9 cellular contexts compared by ENCODE assay signal in genomic region chr17:78127888-78128615, GRCh38. TPM values are rescaled to one million over a fixed set of nuclear protein-coding genes. Genes with fewer than 3 reads are reported as not detected.
DNase-seq lines count a peak whose midpoint lies in the region; ATAC-seq, FAIRE-seq and TF ChIP-seq lines count a peak whose summit lies in the region.
"Had no signal": no experiment of that assay in that cellular context is flagged by ENCODE, and none has a peak within 500 bp of the region (broad histone marks: within the 10 kb centered on the region; RNA-seq: fewer than 3 reads in every experiment).

No MANE protein-coding gene starts in this region.

- no peaks in the 10 kb centered on the region for H3K9me3 ChIP-seq in CD8-positive, alpha-beta memory T cell (ENCODE audit: low read length)
- H3K9me3 ChIP-seq in Karpas-422 (ENCODE audit: low read length) (no peaks in the 10 kb centered on the region), astrocyte (ENCODE audit: insufficient read depth, low read depth, low read length) (no peaks in the 10 kb centered on the region), iPS-18a (ENCODE audit: control insufficient read depth, low read depth, low read length) (no peaks in the 10 kb centered on the region), small intestine (ENCODE audit: control insufficient read depth, low read depth) (no peaks in the 10 kb centered on the region)

- CTCF ChIA-PET in CD8-positive, alpha-beta memory T cell (lab: Charles Lee), result interaction anchor here (1.0 to 5.7 kb wide), 9 partner anchors 9 to 124 kb away, joined by 3 to 75 read pairs (median 4); no protein-coding TSS in a partner anchor

- peaks cover 64% of the 10 kb centered on the region for H3K4me1 ChIP-seq in CD8-positive, alpha-beta memory T cell (ENCODE audit: insufficient read depth, low read length)
- H3K4me1 ChIP-seq in Karpas-422 (ENCODE audit: low read length) (peaks cover 80% of the 10 kb centered on the region), astrocyte (ENCODE audit: insufficient read depth, low read length) (peaks cover 11% of the 10 kb centered on the region), iPS-18a (ENCODE audit: control insufficient read depth, low read depth, low read length) (peaks cover 8% of the 10 kb centered on the region), small intestine (ENCODE audit: control insufficient read depth in 2 of 2, insufficient read depth in 1 of 2, low read depth in 1 of 2, low read length in 1 of 2) (peaks cover 2 to 6% of the 10 kb centered on the region in 2 donors)

- peaks cover 3 to 60% (median 5%) of the 10 kb centered on the region in 3 donors for H3K36me3 Mint-ChIP-seq in CD8-positive, alpha-beta memory T cell
- H3K36me3 Mint-ChIP-seq in astrocyte (ENCODE audit: low read depth, unreplicated experiment), result peaks cover 4% of the 10 kb centered on the region

- peak overlapping the region; percentile 93 to 97 (median 94) for H3K4me3 Mint-ChIP-seq in CD8-positive, alpha-beta memory T cell
- peak overlapping the region; percentile 86 for H3K4me3 Mint-ChIP-seq in astrocyte (ENCODE audit: unreplicated experiment)

- H4K20me1 ChIP-seq in Karpas-422 (ENCODE audit: insufficient read depth, low read depth, low read length) (peaks cover 2% of the 10 kb centered on the region; the same call in 1 of the 2 replicates), astrocyte (ENCODE audit: insufficient read depth, low read length) (no peaks in the 10 kb centered on the region)

- in situ Hi-C loops in G401 (cut with HindIII; ENCODE audit: low sequenced_read_pairs), result no loop called here

- H2AFZ ChIP-seq in Karpas-422 (ENCODE audit: low read length), result no peak overlapping the region
- peak overlapping the region; percentile 56 for H2AFZ ChIP-seq in astrocyte (ENCODE audit: low read depth, low read length)

- H3K36me3 ChIP-seq in CD8-positive, alpha-beta memory T cell (ENCODE audit: insufficient read depth, low read length), result peaks cover 41% of the 10 kb centered on the region
- H3K36me3 ChIP-seq in Karpas-422 (ENCODE audit: insufficient read depth, low read length) (peaks cover 10% of the 10 kb centered on the region), astrocyte (ENCODE audit: insufficient read depth, low read length) (no peaks in the 10 kb centered on the region), iPS-18a (ENCODE audit: control insufficient read depth, low read depth, low read length) (peaks cover 10% of the 10 kb centered on the region), small intestine (ENCODE audit: control insufficient read depth in 2 of 2, insufficient read depth in 2 of 2, low read length in 2 of 2) (peaks cover 8 to 14% of the 10 kb centered on the region in 2 donors)

- peak overlapping the region; percentile 79 for H3K4me3 ChIP-seq in CD8-positive, alpha-beta memory T cell (ENCODE audit: low read length)
- peak overlapping the region; percentile 88 for H3K4me3 ChIP-seq in Karpas-422 (ENCODE audit: low read length)
- peak overlapping the region; percentile 54 for H3K4me3 ChIP-seq in astrocyte (ENCODE audit: insufficient read depth, low read depth, low read length)
- peak overlapping the region; percentile 74 for H3K4me3 ChIP-seq in iPS-18a (ENCODE audit: low read length)
- peak overlapping the region; percentile 92 to 94 for H3K4me3 ChIP-seq in small intestine (ENCODE audit: low read depth in 1 of 2, low read length in 2 of 2)

- H3K27me3 ChIP-seq in CD8-positive, alpha-beta memory T cell (ENCODE audit: insufficient read depth, low read length, poor library complexity, severe bottlenecking), result no peaks in the 10 kb centered on the region
- H3K27me3 ChIP-seq in Karpas-422 (ENCODE audit: low read length) (no peaks in the 10 kb centered on the region), astrocyte (ENCODE audit: insufficient read depth, low read length) (peaks cover 12% of the 10 kb centered on the region), iPS-18a (ENCODE audit: control insufficient read depth, insufficient read depth, low read length) (peaks cover 28% of the 10 kb centered on the region), small intestine (ENCODE audit: control insufficient read depth in 2 of 2, insufficient read depth in 2 of 2, low read length in 2 of 2) (no peaks in the 10 kb centered on the region)

- peak overlapping the region; percentile 98 for H3K4me2 ChIP-seq in Karpas-422 (ENCODE audit: low read depth, low read length, poor library complexity, severe bottlenecking)
- H3K4me2 ChIP-seq in astrocyte (ENCODE audit: low read length), result peak overlapping the region; percentile 84

- H3K27me3 Mint-ChIP-seq in CD8-positive, alpha-beta memory T cell, result peaks cover 0 to 5% of the 10 kb centered on the region in 2 donors
- H3K27me3 Mint-ChIP-seq in astrocyte (ENCODE audit: low read depth, unreplicated experiment), result peaks cover 5% of the 10 kb centered on the region

- H3K9ac ChIP-seq in Karpas-422 (ENCODE audit: low read length) (peak overlapping the region; percentile 96), astrocyte (ENCODE audit: low read length) (peak overlapping the region; percentile 31), iPS-18a (ENCODE audit: low read length) (peak overlapping the region; percentile 61)

- peaks cover 42 to 72% (median 43%) of the 10 kb centered on the region in 3 donors for H3K4me1 Mint-ChIP-seq in CD8-positive, alpha-beta memory T cell
- H3K4me1 Mint-ChIP-seq in astrocyte (ENCODE audit: low read depth, unreplicated experiment), result peaks cover 2% of the 10 kb centered on the region

- FAIRE-seq in astrocyte (lab: Jason Lieb, UNC), result no peak
- FAIRE-seq in small intestine (lab: Jason Lieb, UNC), result no peak

- peaks cover 0 to 2% (median 0%) of the 10 kb centered on the region in 5 donors for H3K9me3 Mint-ChIP-seq in CD8-positive, alpha-beta memory T cell
- no peaks in the 10 kb centered on the region for H3K9me3 Mint-ChIP-seq in astrocyte (ENCODE audit: unreplicated experiment)

- H3K27ac ChIP-seq in CD8-positive, alpha-beta memory T cell (ENCODE audit: low read depth, low read length), result peak overlapping the region; percentile 87
- peak overlapping the region; percentile 92 for H3K27ac ChIP-seq in Karpas-422 (ENCODE audit: low read length)
- no peak overlapping the region for H3K27ac ChIP-seq in astrocyte (ENCODE audit: low read depth, low read length)
- H3K27ac ChIP-seq in iPS-18a (ENCODE audit: low read length), result no peak overlapping the region
- H3K27ac ChIP-seq in small intestine (ENCODE audit: low read depth in 1 of 2, low read length in 1 of 2), result peak overlapping the region; percentile 90 to 94

- DNase-seq in CD8-positive, alpha-beta memory T cell, result no peak
- peak; percentile 78 for DNase-seq in Karpas-422
- DNase-seq in astrocyte (ENCODE audit: low read depth), result no peak
- peak; percentile 52 for DNase-seq in small intestine
- DNase-seq in G401 (ENCODE audit: low spot score), result no peak

- ATAC-seq in HG02981 (IDR thresholded peaks at IDR 0.05; ENCODE audit: unreplicated experiment) (no peak), GM18517 (IDR thresholded peaks at IDR 0.05; ENCODE audit: unreplicated experiment) (no peak)

- no peaks in the 10 kb centered on the region for H3K9me2 ChIP-seq in Karpas-422 (replicated peaks; ENCODE audit: insufficient read depth, low read length)

- 0 to 3% (median 1%) methylated on average over 29 to 46 of the region's 46 CpGs for WGBS in small intestine, 3 donors

- peaks cover 52% of the 10 kb centered on the region for H3K79me2 ChIP-seq in Karpas-422 (ENCODE audit: low read length)
- H3K79me2 ChIP-seq in astrocyte (ENCODE audit: insufficient read depth, low read length), result no peaks in the 10 kb centered on the region

- peak overlapping the region; percentile 79 to 99 (median 91) for H3K27ac Mint-ChIP-seq in CD8-positive, alpha-beta memory T cell
- peak overlapping the region; percentile 75 for H3K27ac Mint-ChIP-seq in astrocyte (ENCODE audit: unreplicated experiment)

- POLR2A ChIA-PET in CD8-positive, alpha-beta memory T cell (lab: Charles Lee), result interaction anchor here (0.7 to 14.4 kb wide), 7 partner anchors 9 to 988 kb away, joined by 3 to 333 read pairs (median 5); partner anchors contain the start of genes SEC14L1 and TMC8

- no peak for TF ChIP-seq CTCF in astrocyte (IDR thresholded peaks at IDR 0.05; ENCODE audit: insufficient read depth, low read depth, low read length)

RNA-seq across cellular contexts. Expression of gene TMC6, which starts 0.5 kb away (rescaled TPM):
- 100 to 1,000 TPM; 150 TPM for total RNA-seq in CD8-positive, alpha-beta memory T cell
- polyA plus RNA-seq in CD8-positive, alpha-beta memory T cell, result 296 TPM
- 70.7 and 179 TPM in 2 replicates for total RNA-seq in Karpas-422 (2014; rRNA removed; shearing (Covaris generic); ENCODE audit: low replicate concordance)
- total RNA-seq in astrocyte, result 54.8 and 61.7 TPM in 2 replicates
- polyA plus RNA-seq in small intestine, result 10 to 100 TPM; 29.7 to 51.1 (median 50.0) TPM
- total RNA-seq in G401 (2014; rRNA removed; shearing (Covaris generic)), result 50.5 and 69.0 TPM in 2 replicates

RNA-seq across cellular contexts. Expression of gene TMC8, which starts 2.5 kb away (rescaled TPM):
- 100 to 1,000 TPM; 117 to 126 TPM for total RNA-seq in CD8-positive, alpha-beta memory T cell
- polyA plus RNA-seq in CD8-positive, alpha-beta memory T cell, result 139 TPM
- total RNA-seq in Karpas-422 (2014; rRNA removed; shearing (Covaris generic); ENCODE audit: low replicate concordance), result 57.9 and 113 TPM in 2 replicates
- total RNA-seq in astrocyte, result 0.27 and 0.38 TPM in 2 replicates
- polyA plus RNA-seq in small intestine, result 1 to 10 TPM; 1.3 to 5.7 (median 4.1) TPM
- 0.14 TPM in 1 of 2 replicates, not detected in the other for total RNA-seq in G401 (2014; rRNA removed; shearing (Covaris generic))

RNA-seq across cellular contexts. Expression of gene C17orf99, which starts 18.1 kb away (rescaled TPM):
- not detected for total RNA-seq in CD8-positive, alpha-beta memory T cell
- not detected for polyA plus RNA-seq in CD8-positive, alpha-beta memory T cell
- not detected in 2 replicates for total RNA-seq in Karpas-422 (2014; rRNA removed; shearing (Covaris generic); ENCODE audit: low replicate concordance)
- not detected in 2 replicates for total RNA-seq in astrocyte
- polyA plus RNA-seq in small intestine, result under 1 TPM in 1 of 3 donors, not detected in 2; 0.19 TPM
- total RNA-seq in G401 (2014; rRNA removed; shearing (Covaris generic)), result not detected in 2 replicates
- total RNA-seq: pulmonary artery endothelial cell had no signal

RNA-seq across cellular contexts. Expression of gene SYNGR2, which starts 40.3 kb away (rescaled TPM):
- 100 to 1,000 TPM; 186 to 200 TPM for total RNA-seq in CD8-positive, alpha-beta memory T cell
- 140 TPM for polyA plus RNA-seq in CD8-positive, alpha-beta memory T cell
- 31.9 and 33.6 TPM in 2 replicates for total RNA-seq in Karpas-422 (2014; rRNA removed; shearing (Covaris generic); ENCODE audit: low replicate concordance)
- 75.0 and 82.2 TPM in 2 replicates for total RNA-seq in astrocyte
- polyA plus RNA-seq in small intestine, result 100 to 1,000 TPM in 1 of 3 donors, 10 to 100 TPM in 2; 46.5 to 187 (median 73.0) TPM
- 67.0 and 71.8 TPM in 2 replicates for total RNA-seq in G401 (2014; rRNA removed; shearing (Covaris generic))

RNA-seq across cellular contexts. Expression of gene TK1, which starts 58.8 kb away (rescaled TPM):
- total RNA-seq in CD8-positive, alpha-beta memory T cell, result 10 to 100 TPM; 84.4 to 86.2 TPM
- polyA plus RNA-seq in CD8-positive, alpha-beta memory T cell, result 2.2 TPM
- total RNA-seq in Karpas-422 (2014; rRNA removed; shearing (Covaris generic); ENCODE audit: low replicate concordance), result 22.7 and 48.0 TPM in 2 replicates
- 5.2 and 7.5 TPM in 2 replicates for total RNA-seq in astrocyte
- polyA plus RNA-seq in small intestine, result 10 to 100 TPM in 2 of 3 donors, 1 to 10 TPM in 1; 6.9 to 60.6 (median 11.6) TPM
- 76.8 and 84.5 TPM in 2 replicates for total RNA-seq in G401 (2014; rRNA removed; shearing (Covaris generic))

Comparison
In these comparisons a context has a peak if more than half of its experiments do, and no peak if none do; other contexts are left out.
1. DNase-seq: peak in Karpas-422 (single experiment) and small intestine (single experiment); none in CD8-positive, alpha-beta memory T cell (0 of 5), astrocyte (single experiment) and G401 (single experiment).
2. H3K27ac ChIP-seq: peak in CD8-positive, alpha-beta memory T cell (single experiment), Karpas-422 (single experiment) and small intestine (2 of 2); none in astrocyte (single experiment) and iPS-18a (single experiment).
3. H3K9ac ChIP-seq: peak in every context shown above with its lines; median percentile 96 in Karpas-422; 61 in iPS-18a; 31 in astrocyte.
4. RNA of gene TMC8, which starts 2.5 kb away (total RNA-seq): 117 to 126 TPM in CD8-positive, alpha-beta memory T cell and 57.9 to 113 TPM in Karpas-422; 0.27 to 0.38 TPM in astrocyte and 0.14 TPM in G401; every median in the first group is over 10 times any median in the second.
5. Peak in every context shown above with its lines, with median percentiles within 50 percentile points of each other: H3K4me3 ChIP-seq.